Comparison of ENCODE assay signal across 7 cellular contexts in genomic region chr11:116692318-116693106, GRCh38.
"Had no signal": no experiment of that assay in that cellular context is flagged by ENCODE, and none has a peak within 500 bp of the region (broad histone marks: within the 10 kb centered on the region; RNA-seq: fewer than 3 reads in every experiment).

No MANE protein-coding gene starts in this region.

- DNase-seq: esophagus squamous epithelium, T1000, upper lobe of right lung had no signal

- H3K27me3 ChIP-seq: brain microvascular endothelial cell, dorsolateral prefrontal cortex, SJSA1, upper lobe of right lung had no signal

- H3K27ac ChIP-seq: brain microvascular endothelial cell, dorsolateral prefrontal cortex, esophagus squamous epithelium, SJSA1, skin epidermis, upper lobe of right lung had no signal

- H3K4me1 ChIP-seq: SJSA1, upper lobe of right lung had no signal
